In genomic region chr6:16832721-16833120, GRCh38 we compare ENCODE assay signal across 24 cellular contexts.
"Had no signal": no experiment of that assay in that cellular context is flagged by ENCODE, and none has a peak within 500 bp of the region (broad histone marks: within the 10 kb centered on the region; RNA-seq: fewer than 3 reads in every experiment).

No MANE protein-coding gene starts in this region.

- DNase-seq: cortex of kidney; dorsolateral prefrontal cortex; effector CD4-positive, alpha-beta T cell; head of caudate nucleus; kidney; mucosa of descending colon; naive B cell; nucleus accumbens; stimulated activated CD4-positive, alpha-beta T cell treated with anti-CD3 and anti-CD28 coated beads, Interleukin-12 subunit alpha, Interleukin-12 subunit beta, amount 100 ng/mL, for 4 hours; stimulated activated CD4-positive, alpha-beta T cell treated with anti-CD3 and anti-CD28 coated beads, Interleukin-1b, Interleukin-23, amount 100 ng/mL, for 48 hours; stimulated activated CD4-positive, alpha-beta T cell treated with anti-CD3 and anti-CD28 coated beads, Interleukin-4, amount 100 ng/mL, for 1 hour; stimulated activated CD8-positive, alpha-beta memory T cell treated with anti-CD3 and anti-CD28 coated beads, Interleukin-4, amount 100 ng/mL, for 48 hours; stimulated activated naive CD4-positive, alpha-beta T cell treated with Interleukin-2 at 50 U/mL for 16 hours; stomach; thyroid gland had no signal

- H3K4me2 ChIP-seq: neural progenitor cell, smooth muscle cell had no signal

- H3K4me1 ChIP-seq: prostate gland, thyroid gland had no signal

- H3K9me3 Mint-ChIP-seq: memory B cell; mesothelial cell of epicardium; naive B cell; natural killer cell treated with Interleukin-12 subunit alpha and Interleukin-12 subunit beta and Interleukin-15 and Interleukin-18, amount 100 ng/mL, for 72 hours; neural progenitor cell; type B pancreatic cell had no signal

- H3K27ac Mint-ChIP-seq: memory B cell; mesothelial cell of epicardium; naive B cell; natural killer cell treated with Interleukin-12 subunit alpha and Interleukin-12 subunit beta and Interleukin-15 and Interleukin-18, amount 100 ng/mL, for 72 hours; neural progenitor cell; type B pancreatic cell had no signal

- H3K9ac ChIP-seq: neural progenitor cell had no signal

- H3K36me3 Mint-ChIP-seq: memory B cell; mesothelial cell of epicardium; naive B cell; natural killer cell treated with Interleukin-12 subunit alpha and Interleukin-12 subunit beta and Interleukin-15 and Interleukin-18, amount 100 ng/mL, for 72 hours; neural progenitor cell; type B pancreatic cell had no signal

- H3K36me3 ChIP-seq: neural progenitor cell, prostate gland, right atrium auricular region, stomach, thyroid gland had no signal

- H3K27ac ChIP-seq: dorsolateral prefrontal cortex, neural progenitor cell, prostate gland, right atrium auricular region, stomach, thyroid gland had no signal

- H3K4me3 ChIP-seq: dorsolateral prefrontal cortex, lung, mucosa of descending colon, neural progenitor cell, prostate gland, right atrium auricular region, smooth muscle cell, stomach, thyroid gland had no signal

- H3K4me3 Mint-ChIP-seq: memory B cell; mesothelial cell of epicardium; naive B cell; natural killer cell treated with Interleukin-12 subunit alpha and Interleukin-12 subunit beta and Interleukin-15 and Interleukin-18, amount 100 ng/mL, for 72 hours; neural progenitor cell; type B pancreatic cell had no signal

- H3K9me3 ChIP-seq: mucosa of descending colon, prostate gland, right atrium auricular region, stomach, thyroid gland had no signal

- H3K27me3 ChIP-seq: dorsolateral prefrontal cortex, neural progenitor cell, right atrium auricular region, stomach, thyroid gland had no signal

- H2AFZ ChIP-seq: neural progenitor cell had no signal
